ENCODE assay signal across 8 cellular contexts in the genomic region with DNA sequence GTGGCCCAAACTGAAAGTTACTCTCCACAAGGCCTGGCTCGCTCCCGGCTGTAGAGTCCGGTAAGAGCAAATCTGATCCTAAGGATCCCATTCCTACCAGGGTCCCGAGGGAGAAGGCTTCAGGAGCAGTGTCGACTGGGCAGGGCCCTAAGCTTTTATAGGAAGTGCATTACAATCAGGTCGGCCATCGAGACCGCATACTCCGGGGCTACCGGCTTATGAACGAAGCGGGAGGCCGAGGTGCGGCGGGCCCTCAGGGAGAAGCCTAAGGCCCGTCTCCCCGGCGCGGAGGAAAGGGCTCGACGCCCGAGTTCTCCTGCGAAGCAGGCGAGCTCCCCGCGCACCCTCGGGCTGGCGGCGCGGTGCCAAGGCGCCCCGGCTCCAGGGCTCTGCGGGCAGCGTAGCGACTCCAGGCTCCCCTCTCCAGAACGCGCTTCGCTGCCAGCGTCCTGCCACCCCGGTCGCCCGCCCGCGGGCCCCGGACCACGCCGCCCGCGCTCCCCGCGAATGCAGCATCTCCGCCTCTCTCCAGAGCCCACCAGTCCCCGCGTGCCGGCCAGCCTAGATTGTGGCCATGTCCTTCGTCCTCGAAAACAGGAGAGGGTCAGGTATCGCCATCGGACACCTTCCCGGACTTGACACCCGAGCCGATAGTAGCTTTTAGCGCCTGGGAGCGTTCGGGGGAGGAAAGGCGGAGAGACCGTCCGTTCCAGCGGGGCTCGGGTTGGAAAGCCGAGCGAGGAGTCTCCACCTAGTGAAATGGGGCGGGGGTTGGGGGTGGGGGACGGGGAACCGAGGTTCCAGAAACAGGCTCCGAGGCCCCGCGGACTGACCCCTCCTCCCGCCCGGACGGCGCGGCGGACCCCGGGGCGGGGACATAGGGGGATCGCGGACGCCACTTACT. TPM values are rescaled to one million over a fixed set of nuclear protein-coding genes. Genes with fewer than 3 reads are reported as not detected.
DNase-seq lines count a peak whose midpoint lies in the region; ATAC-seq and TF ChIP-seq lines count a peak whose summit lies in the region.

No MANE protein-coding gene starts in this region.

- ATAC-seq in psoas muscle = peak in 2 of 4 donors; percentile 2 to 8
- ATAC-seq in HG02840 (IDR thresholded peaks at IDR 0.05; ENCODE audit: low FRiP score, unreplicated experiment) = no peak
- ATAC-seq in GM21526 (IDR thresholded peaks at IDR 0.05; ENCODE audit: low FRiP score, unreplicated experiment) = no peak

- TF ChIP-seq CTCF in astrocyte of the spinal cord (IDR thresholded peaks at IDR 0.05; ENCODE audit: low read depth, low read length) (peak; percentile 11), psoas muscle (IDR thresholded peaks at IDR 0.05) (no peak)

- DNase-seq in NCI-H748 (lab: John Stamatoyannopoulos, UW; ENCODE audit: unreplicated experiment) = peak; percentile 72
- DNase-seq in NCI-H748 treated with DMSO at 0.1 percent for 48 hours (lab: John Stamatoyannopoulos, UW) = no peak
- peak; percentile 56 for DNase-seq in RPMI7951 (ENCODE audit: low read depth)
- peak; percentile 77 for DNase-seq in astrocyte of the spinal cord (ENCODE audit: low read depth, low spot score)
- DNase-seq in hepatic stellate cell (ENCODE audit: low spot score) = peak; percentile 33
- peak; percentile 30 to 61 for DNase-seq in psoas muscle

- no peaks in the 10 kb centered on the region for H3K36me3 ChIP-seq in psoas muscle (ENCODE audit: insufficient read depth in 1 of 2, low read depth in 1 of 2)

- no peaks in the 10 kb centered on the region for H3K9me3 ChIP-seq in psoas muscle

- peak overlapping the region; percentile 61 for H3K27ac ChIP-seq in psoas muscle

- 2 to 3% (median 3%) methylated on average over 68 to 89 of the region's 89 CpGs for WGBS in psoas muscle, 3 donors

- H3K4me3 ChIP-seq in astrocyte of the spinal cord (ENCODE audit: low read depth, low read length) = peak overlapping the region; percentile 87
- H3K4me3 ChIP-seq in psoas muscle = peak overlapping the region; percentile 75

- H3K4me1 ChIP-seq in psoas muscle = no peaks in the 10 kb centered on the region

- intact Hi-C loops in psoas muscle (cut with DNase I) = loop anchor here (5.0 to 10.0 kb wide), 5 partner anchors 383 to 1962 kb away; no protein-coding TSS in a partner anchor

- no peaks in the 10 kb centered on the region for H3K27me3 ChIP-seq in psoas muscle (ENCODE audit: insufficient read depth in 3 of 3, low read length in 2 of 3)

- in situ Hi-C loops in astrocyte of the spinal cord (cut with HindIII; ENCODE audit: low sequenced_read_pairs) = no loop called here

RNA-seq across cellular contexts. Expression of a gene that starts 1.3 kb away (rescaled TPM):
- total RNA-seq in RPMI7951 (2014; rRNA removed; shearing (Covaris generic)) = 11.6 and 14.3 TPM in 2 replicates
- 10 to 100 TPM in 1 of 4 donors, 1 to 10 TPM in 3; 6.6 to 10.8 (median 9.4) TPM for total RNA-seq in psoas muscle
- polyA plus RNA-seq in psoas muscle = 1 to 10 TPM; 5.8 to 9.2 (median 6.7) TPM

RNA-seq across cellular contexts. Expression of a gene that starts 33.7 kb away (rescaled TPM):
- total RNA-seq in RPMI7951 (2014; rRNA removed; shearing (Covaris generic)) = 22.7 and 25.7 TPM in 2 replicates
- total RNA-seq in psoas muscle = 10 to 100 TPM; 23.2 to 34.2 (median 27.1) TPM
- 10 to 100 TPM; 23.6 to 43.5 (median 23.8) TPM for polyA plus RNA-seq in psoas muscle
